In the genomic region with DNA sequence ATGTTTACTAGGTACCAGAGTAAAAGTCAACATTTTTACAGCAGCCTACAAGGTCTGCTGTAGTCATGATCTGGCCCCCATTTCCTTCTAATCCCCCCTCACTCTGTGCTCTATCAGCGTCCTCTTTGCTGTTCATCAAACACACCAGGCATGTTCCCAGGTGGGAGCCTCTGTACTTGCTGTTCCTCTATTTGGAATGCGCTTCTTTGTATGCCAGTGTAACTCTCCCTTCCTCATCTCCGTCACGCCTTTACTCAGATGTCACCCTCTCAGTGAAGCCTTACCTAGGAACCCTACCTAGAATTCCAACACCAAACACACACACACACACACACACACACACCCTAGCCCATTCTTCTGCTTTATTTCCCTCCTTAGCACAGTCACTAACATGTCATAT, we compare ENCODE assay signal across 1 cellular context.
TF ChIP-seq lines count a peak whose summit lies in the region.

No MANE protein-coding gene starts in this region.

TF ChIP-seq in HEK293, 187 proteins besides CTCF, POLR2A, EP300 and RAD21:
- no peak for TF ChIP-seq PRDM4 (tag by site-specific recombination; IDR thresholded peaks at IDR 0.05)
- TF ChIP-seq ZNF529 (tag by site-specific recombination; IDR thresholded peaks at IDR 0.05; ENCODE audit: insufficient replicate concordance) = no peak
- no peak for TF ChIP-seq PBX3 (CRISPR knock-in tag; IDR thresholded peaks at IDR 0.05)
- TF ChIP-seq ZNF548 (tag by site-specific recombination; IDR thresholded peaks at IDR 0.05) = no peak
- TF ChIP-seq ZNF311 (tag by site-specific recombination; IDR thresholded peaks at IDR 0.05; ENCODE audit: borderline replicate concordance) = no peak
- no peak for TF ChIP-seq MEIS1 (CRISPR knock-in tag; IDR thresholded peaks at IDR 0.05; ENCODE audit: borderline replicate concordance)
- no peak for TF ChIP-seq ZNF561 (tag by site-specific recombination; IDR thresholded peaks at IDR 0.05; ENCODE audit: borderline replicate concordance)
- TF ChIP-seq ZNF23 (tag by site-specific recombination; IDR thresholded peaks at IDR 0.05; ENCODE audit: borderline replicate concordance) = no peak
- TF ChIP-seq ZBTB20 (tag by site-specific recombination; IDR thresholded peaks at IDR 0.05) = peak; percentile 26; the same call in 1 of the 2 replicates
- peak; percentile 17; the same call in 1 of the 2 replicates for TF ChIP-seq WT1 (tag by site-specific recombination; IDR thresholded peaks at IDR 0.05)
- TF ChIP-seq ZNF16 (tag by site-specific recombination; IDR thresholded peaks at IDR 0.05; ENCODE audit: low read depth) = no peak
- TF ChIP-seq ZNF600 (tag by site-specific recombination; IDR thresholded peaks at IDR 0.05) = peak; percentile 75; the same call in 1 of the 2 replicates
- no peak for TF ChIP-seq ZNF10 (tag by site-specific recombination; IDR thresholded peaks at IDR 0.05)
- no peak for TF ChIP-seq ZNF114 (tag by site-specific recombination; IDR thresholded peaks at IDR 0.05)
- TF ChIP-seq TCF7L2 (IDR thresholded peaks at IDR 0.05; ENCODE audit: borderline replicate concordance, low read depth, low read length) = no peak
- TF ChIP-seq ZNF791 (tag by site-specific recombination; IDR thresholded peaks at IDR 0.05) = no peak
- no peak for TF ChIP-seq ZNF555 (tag by site-specific recombination; conservative IDR thresholded peaks at IDR 0.05)
- TF ChIP-seq ZNF792 (tag by site-specific recombination; IDR thresholded peaks at IDR 0.05) = no peak
- no peak for TF ChIP-seq ZBTB44 (tag by site-specific recombination; IDR thresholded peaks at IDR 0.05)
- TF ChIP-seq ZNF423 (tag by site-specific recombination; IDR thresholded peaks at IDR 0.05) = no peak
- TF ChIP-seq ZEB2 (tag by site-specific recombination; IDR thresholded peaks at IDR 0.05) = no peak
- no peak for TF ChIP-seq ZNF324 (tag by site-specific recombination; IDR thresholded peaks at IDR 0.05)
- no peak for TF ChIP-seq ZBTB10 (tag by site-specific recombination; IDR thresholded peaks at IDR 0.05)
- TF ChIP-seq, protein P1, sequence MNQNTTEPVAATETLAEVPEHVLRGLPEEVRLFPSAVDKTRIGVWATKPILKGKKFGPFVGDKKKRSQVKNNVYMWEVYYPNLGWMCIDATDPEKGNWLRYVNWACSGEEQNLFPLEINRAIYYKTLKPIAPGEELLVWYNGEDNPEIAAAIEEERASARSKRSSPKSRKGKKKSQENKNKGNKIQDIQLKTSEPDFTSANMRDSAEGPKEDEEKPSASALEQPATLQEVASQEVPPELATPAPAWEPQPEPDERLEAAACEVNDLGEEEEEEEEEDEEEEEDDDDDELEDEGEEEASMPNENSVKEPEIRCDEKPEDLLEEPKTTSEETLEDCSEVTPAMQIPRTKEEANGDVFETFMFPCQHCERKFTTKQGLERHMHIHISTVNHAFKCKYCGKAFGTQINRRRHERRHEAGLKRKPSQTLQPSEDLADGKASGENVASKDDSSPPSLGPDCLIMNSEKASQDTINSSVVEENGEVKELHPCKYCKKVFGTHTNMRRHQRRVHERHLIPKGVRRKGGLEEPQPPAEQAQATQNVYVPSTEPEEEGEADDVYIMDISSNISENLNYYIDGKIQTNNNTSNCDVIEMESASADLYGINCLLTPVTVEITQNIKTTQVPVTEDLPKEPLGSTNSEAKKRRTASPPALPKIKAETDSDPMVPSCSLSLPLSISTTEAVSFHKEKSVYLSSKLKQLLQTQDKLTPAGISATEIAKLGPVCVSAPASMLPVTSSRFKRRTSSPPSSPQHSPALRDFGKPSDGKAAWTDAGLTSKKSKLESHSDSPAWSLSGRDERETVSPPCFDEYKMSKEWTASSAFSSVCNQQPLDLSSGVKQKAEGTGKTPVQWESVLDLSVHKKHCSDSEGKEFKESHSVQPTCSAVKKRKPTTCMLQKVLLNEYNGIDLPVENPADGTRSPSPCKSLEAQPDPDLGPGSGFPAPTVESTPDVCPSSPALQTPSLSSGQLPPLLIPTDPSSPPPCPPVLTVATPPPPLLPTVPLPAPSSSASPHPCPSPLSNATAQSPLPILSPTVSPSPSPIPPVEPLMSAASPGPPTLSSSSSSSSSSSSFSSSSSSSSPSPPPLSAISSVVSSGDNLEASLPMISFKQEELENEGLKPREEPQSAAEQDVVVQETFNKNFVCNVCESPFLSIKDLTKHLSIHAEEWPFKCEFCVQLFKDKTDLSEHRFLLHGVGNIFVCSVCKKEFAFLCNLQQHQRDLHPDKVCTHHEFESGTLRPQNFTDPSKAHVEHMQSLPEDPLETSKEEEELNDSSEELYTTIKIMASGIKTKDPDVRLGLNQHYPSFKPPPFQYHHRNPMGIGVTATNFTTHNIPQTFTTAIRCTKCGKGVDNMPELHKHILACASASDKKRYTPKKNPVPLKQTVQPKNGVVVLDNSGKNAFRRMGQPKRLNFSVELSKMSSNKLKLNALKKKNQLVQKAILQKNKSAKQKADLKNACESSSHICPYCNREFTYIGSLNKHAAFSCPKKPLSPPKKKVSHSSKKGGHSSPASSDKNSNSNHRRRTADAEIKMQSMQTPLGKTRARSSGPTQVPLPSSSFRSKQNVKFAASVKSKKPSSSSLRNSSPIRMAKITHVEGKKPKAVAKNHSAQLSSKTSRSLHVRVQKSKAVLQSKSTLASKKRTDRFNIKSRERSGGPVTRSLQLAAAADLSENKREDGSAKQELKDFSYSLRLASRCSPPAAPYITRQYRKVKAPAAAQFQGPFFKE (tag by site-specific recombination; IDR thresholded peaks at IDR 0.05; ENCODE audit: borderline replicate concordance) = no peak
